ENCODE assay signal across 2 cellular contexts in the genomic region with DNA sequence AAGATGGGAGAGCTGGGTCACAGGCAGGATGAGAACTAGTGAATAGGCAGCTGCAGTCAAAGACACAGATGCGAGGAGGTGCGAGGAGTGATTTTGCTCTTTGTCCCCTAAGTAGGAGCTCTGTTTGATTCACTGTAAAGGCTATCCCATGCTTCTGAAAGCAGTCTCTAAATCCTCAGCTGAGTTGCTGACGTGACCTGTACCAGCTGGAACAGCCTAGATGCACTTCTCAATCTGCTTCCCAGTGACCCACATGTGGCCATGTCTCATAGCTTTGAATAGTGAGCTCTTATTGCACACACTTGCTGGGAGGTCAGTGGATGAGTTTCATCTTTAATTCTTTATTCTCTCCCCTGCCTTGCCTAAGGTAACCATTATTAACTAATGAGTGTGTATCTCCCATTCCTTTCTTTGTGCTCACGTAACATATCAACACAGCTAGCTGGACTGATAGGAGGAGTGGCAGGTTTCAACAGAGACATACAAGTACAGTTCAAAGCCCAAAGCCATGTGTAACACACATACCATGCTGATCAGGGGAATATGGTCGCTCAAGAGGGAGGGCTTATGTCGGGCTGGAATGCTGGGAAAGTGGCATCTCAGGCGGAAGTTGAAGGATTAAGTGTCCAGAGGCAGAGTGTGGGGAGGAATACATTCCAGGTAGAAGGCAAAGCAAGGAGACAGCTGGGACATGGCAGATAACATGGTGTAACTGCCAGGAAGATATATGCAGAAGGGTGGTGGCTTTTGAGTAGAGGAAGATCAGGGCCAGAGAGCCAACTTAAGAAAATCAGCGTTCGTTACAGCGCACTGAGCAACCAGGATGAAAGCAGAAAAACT.
TF ChIP-seq lines count a peak whose summit lies in the region.

No MANE protein-coding gene starts in this region.

TF ChIP-seq in GM23338, 12 proteins besides CTCF, POLR2A, EP300 and RAD21 (continued from another document):
- TF ChIP-seq ZNF114 (CRISPR knock-in tag; IDR thresholded peaks at IDR 0.05) = no peak

TF ChIP-seq in K562, 482 proteins besides CTCF, POLR2A, EP300 and RAD21 (continues in another document):
- peak; percentile 64; the same call in 1 of the 2 replicates for TF ChIP-seq HMBOX1 (IDR thresholded peaks at IDR 0.05)
- TF ChIP-seq RBM17 (IDR thresholded peaks at IDR 0.05; ENCODE audit: borderline replicate concordance, low read depth, low read length) = no peak
- TF ChIP-seq NELFE (IDR thresholded peaks at IDR 0.05; ENCODE audit: insufficient read depth, insufficient read length) = no peak
- TF ChIP-seq SLC30A9 (CRISPR knock-in tag; IDR thresholded peaks at IDR 0.05) = no peak
- peak; percentile 22; the same call in 1 of the 2 replicates for TF ChIP-seq PHF8 (IDR thresholded peaks at IDR 0.05; ENCODE audit: borderline replicate concordance, low read length)
- peak; percentile 75 for TF ChIP-seq ARID1B (IDR thresholded peaks at IDR 0.05)
- TF ChIP-seq MCM2 (IDR thresholded peaks at IDR 0.05; ENCODE audit: low read depth) = no peak
- no peak for TF ChIP-seq RAD51 (IDR thresholded peaks at IDR 0.05; ENCODE audit: borderline replicate concordance, low read depth)
- no peak for TF ChIP-seq ZNF134 (CRISPR knock-in tag; conservative IDR thresholded peaks at IDR 0.05)
- TF ChIP-seq, protein P1, sequence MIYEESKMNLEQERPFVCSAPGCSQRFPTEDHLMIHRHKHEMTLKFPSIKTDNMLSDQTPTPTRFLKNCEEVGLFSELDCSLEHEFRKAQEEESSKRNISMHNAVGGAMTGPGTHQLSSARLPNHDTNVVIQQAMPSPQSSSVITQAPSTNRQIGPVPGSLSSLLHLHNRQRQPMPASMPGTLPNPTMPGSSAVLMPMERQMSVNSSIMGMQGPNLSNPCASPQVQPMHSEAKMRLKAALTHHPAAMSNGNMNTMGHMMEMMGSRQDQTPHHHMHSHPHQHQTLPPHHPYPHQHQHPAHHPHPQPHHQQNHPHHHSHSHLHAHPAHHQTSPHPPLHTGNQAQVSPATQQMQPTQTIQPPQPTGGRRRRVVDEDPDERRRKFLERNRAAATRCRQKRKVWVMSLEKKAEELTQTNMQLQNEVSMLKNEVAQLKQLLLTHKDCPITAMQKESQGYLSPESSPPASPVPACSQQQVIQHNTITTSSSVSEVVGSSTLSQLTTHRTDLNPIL (CRISPR knock-in tag; IDR thresholded peaks at IDR 0.05) = no peak
- TF ChIP-seq, protein P2, sequence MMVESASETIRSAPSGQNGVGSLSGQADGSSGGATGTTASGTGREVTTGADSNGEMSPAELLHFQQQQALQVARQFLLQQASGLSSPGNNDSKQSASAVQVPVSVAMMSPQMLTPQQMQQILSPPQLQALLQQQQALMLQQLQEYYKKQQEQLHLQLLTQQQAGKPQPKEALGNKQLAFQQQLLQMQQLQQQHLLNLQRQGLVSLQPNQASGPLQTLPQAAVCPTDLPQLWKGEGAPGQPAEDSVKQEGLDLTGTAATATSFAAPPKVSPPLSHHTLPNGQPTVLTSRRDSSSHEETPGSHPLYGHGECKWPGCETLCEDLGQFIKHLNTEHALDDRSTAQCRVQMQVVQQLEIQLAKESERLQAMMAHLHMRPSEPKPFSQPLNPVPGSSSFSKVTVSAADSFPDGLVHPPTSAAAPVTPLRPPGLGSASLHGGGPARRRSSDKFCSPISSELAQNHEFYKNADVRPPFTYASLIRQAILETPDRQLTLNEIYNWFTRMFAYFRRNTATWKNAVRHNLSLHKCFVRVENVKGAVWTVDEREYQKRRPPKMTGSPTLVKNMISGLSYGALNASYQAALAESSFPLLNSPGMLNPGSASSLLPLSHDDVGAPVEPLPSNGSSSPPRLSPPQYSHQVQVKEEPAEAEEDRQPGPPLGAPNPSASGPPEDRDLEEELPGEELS (CRISPR knock-in tag; IDR thresholded peaks at IDR 0.05; ENCODE audit: borderline replicate concordance) = no peak
- 0 out of 2 replicates have a peak, but pooled peaks have one; percentile 16 for TF ChIP-seq CTBP1 (IDR thresholded peaks at IDR 0.05; ENCODE audit: borderline replicate concordance)
- peak; percentile 37; the same call in 1 of the 2 replicates for TF ChIP-seq ZNF592 (IDR thresholded peaks at IDR 0.05)
- TF ChIP-seq GABPA (tag; conservative IDR thresholded peaks at IDR 0.05; ENCODE audit: low read depth) = peak; percentile 28; the same call in 1 of the 2 replicates
- no peak for TF ChIP-seq SOX6 (IDR thresholded peaks at IDR 0.05)
- no peak for TF ChIP-seq TSHZ1 (CRISPR knock-in tag; IDR thresholded peaks at IDR 0.05)
- no peak for TF ChIP-seq ZNF583 (CRISPR knock-in tag; IDR thresholded peaks at IDR 0.05)
- peak; percentile 28; the same call in 1 of the 2 replicates for TF ChIP-seq ZBTB40 (IDR thresholded peaks at IDR 0.05)
- TF ChIP-seq ZBTB40 (CRISPR knock-in tag; IDR thresholded peaks at IDR 0.05) = no peak
- no peak for TF ChIP-seq JUND (IDR thresholded peaks at IDR 0.05; ENCODE audit: borderline replicate concordance, low read depth, low read length)
- peak; percentile 26; the same call in 1 of the 3 replicates for TF ChIP-seq JUND (tag; IDR thresholded peaks at IDR 0.05; ENCODE audit: borderline replicate concordance, low read depth, low read length)
- peak; percentile 39 for TF ChIP-seq TBP (optimal IDR thresholded peaks at IDR 0.05; ENCODE audit: low read depth, low read length)
- TF ChIP-seq EP400 (IDR thresholded peaks at IDR 0.05) = peak; percentile 46; the same call in 1 of the 2 replicates
- TF ChIP-seq, protein P3, sequence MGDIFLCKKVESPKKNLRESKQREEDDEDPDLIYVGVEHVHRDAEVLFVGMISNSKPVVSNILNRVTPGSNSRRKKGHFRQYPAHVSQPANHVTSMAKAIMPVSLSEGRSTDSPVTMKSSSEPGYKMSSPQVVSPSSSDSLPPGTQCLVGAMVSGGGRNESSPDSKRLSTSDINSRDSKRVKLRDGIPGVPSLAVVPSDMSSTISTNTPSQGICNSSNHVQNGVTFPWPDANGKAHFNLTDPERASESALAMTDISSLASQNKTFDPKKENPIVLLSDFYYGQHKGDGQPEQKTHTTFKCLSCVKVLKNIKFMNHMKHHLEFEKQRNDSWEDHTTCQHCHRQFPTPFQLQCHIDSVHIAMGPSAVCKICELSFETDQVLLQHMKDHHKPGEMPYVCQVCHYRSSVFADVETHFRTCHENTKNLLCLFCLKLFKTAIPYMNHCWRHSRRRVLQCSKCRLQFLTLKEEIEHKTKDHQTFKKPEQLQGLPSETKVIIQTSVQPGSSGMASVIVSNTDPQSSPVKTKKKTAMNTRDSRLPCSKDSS (IDR thresholded peaks at IDR 0.05; ENCODE audit: low read depth, partially characterized antibody) = no peak
- no peak for TF ChIP-seq TCFL5 (CRISPR knock-in tag; conservative IDR thresholded peaks at IDR 0.05)
- TF ChIP-seq ZC3H8 (IDR thresholded peaks at IDR 0.05) = no peak
